In genomic region chr7:92813390-92814024, GRCh38 we compare ENCODE assay signal across 8 cellular contexts. TPM values are rescaled to one million over a fixed set of nuclear protein-coding genes. Genes with fewer than 3 reads are reported as not detected.
A peak's percentile ranks its signal among the peaks of the same experiment; 100 is the strongest.
DNase-seq lines count a peak whose midpoint lies in the region; ATAC-seq and TF ChIP-seq lines count a peak whose summit lies in the region.

No MANE protein-coding gene starts in this region.

- no peak for TF ChIP-seq CTCF in omental fat pad (IDR thresholded peaks at IDR 0.05)

- peak; percentile 48 for ATAC-seq in GM18505 (IDR thresholded peaks at IDR 0.05; ENCODE audit: unreplicated experiment)
- ATAC-seq in GM21619 (IDR thresholded peaks at IDR 0.05; ENCODE audit: unreplicated experiment), result peak; percentile 51
- ATAC-seq in omental fat pad (ENCODE audit: low FRiP score), result no peak

- peak; percentile 100 for DNase-seq in Jurkat, Clone E6-1 (ENCODE audit: low read depth, low spot score)
- DNase-seq in amniotic epithelial cell (ENCODE audit: low read depth) (peak; percentile 50), omental fat pad (ENCODE audit: low spot score) (no peak), HuH-7.5 (ENCODE audit: low spot score) (no peak), NCI-H2081 treated with DMSO at 0.1 percent for 48 hours (lab: John Stamatoyannopoulos, UW) (no peak), NCI-H2029 treated with DMSO at 0.1 percent for 48 hours (lab: John Stamatoyannopoulos, UW) (no peak)

- H3K4me3 ChIP-seq in Jurkat, Clone E6-1 (ENCODE audit: low read length), result peak overlapping the region; percentile 32

- TF ChIP-seq POLR2A in GM18505 (IDR thresholded peaks at IDR 0.05; ENCODE audit: borderline replicate concordance, extremely low read depth, insufficient read depth, insufficient read length), result no peak

RNA-seq across cellular contexts. Expression of gene CDK6, which starts 22.9 kb away (rescaled TPM):
- 26.8 TPM for polyA plus RNA-seq in Jurkat, Clone E6-1 (2012; ENCODE audit: insufficient read depth, insufficient read length)
- 10 to 100 TPM; 18.9 to 30.3 (median 24.2) TPM for total RNA-seq in omental fat pad

Comparison
In these comparisons a context has a peak if more than half of its experiments do, and no peak if none do; other contexts are left out.
1. DNase-seq: peak in Jurkat, Clone E6-1 (single experiment) and amniotic epithelial cell (single experiment); none in omental fat pad (single experiment), HuH-7.5 (single experiment), NCI-H2081 treated with DMSO at 0.1 percent for 48 hours (single experiment) and NCI-H2029 treated with DMSO at 0.1 percent for 48 hours (single experiment).